ENCODE assay signal across 8 cellular contexts in genomic region chr6:43428112-43428570, GRCh38. TPM values are rescaled to one million over a fixed set of nuclear protein-coding genes. Genes with fewer than 3 reads are reported as not detected.
DNase-seq lines count a peak whose midpoint lies in the region; ATAC-seq and TF ChIP-seq lines count a peak whose summit lies in the region.

No MANE protein-coding gene starts in this region.

- DNase-seq in AG10803 (ENCODE audit: low read depth), result no peak
- DNase-seq in HAP-1 (ENCODE audit: low spot score in 2 of 2), result no peak
- no peak for DNase-seq in adrenal gland
- DNase-seq in right lobe of liver, result no peak
- no peak for DNase-seq in thyroid gland
- no peak for DNase-seq in T-helper 9 cell
- DNase-seq in foreskin melanocyte, result no peak
- DNase-seq in NCI-H2081 treated with DMSO at 0.1 percent for 48 hours (lab: John Stamatoyannopoulos, UW), result no peak

- intact Hi-C loops in adrenal gland (cut with DNase I), result loop anchor here in 1 of 2 donors (5.0 kb wide), 1 partner anchor 61 kb away; the partner anchor contains the start of gene ZNF318
- intact Hi-C loops in right lobe of liver (cut with DNase I), result no loop called here
- intact Hi-C loops in thyroid gland (cut with DNase I), result loop anchor here (10.0 kb wide), 1 partner anchor 53 kb away; no protein-coding TSS in a partner anchor

- WGBS in adrenal gland, 4 donors, result 14 to 18% (median 17%) methylated on average over 9 to 12 of the region's 12 CpGs
- WGBS in right lobe of liver (ENCODE audit: insufficient coverage, low coverage, low lambda C conversion rate, missing lambda C conversion rate), result 18% methylated on average over 9 of the region's 12 CpGs
- 16 to 20% methylated on average over 11 to 12 of the region's 12 CpGs for WGBS in thyroid gland, 2 donors

- in situ Hi-C loops in HAP-1 (cut with MboI; ENCODE audit: low sequenced_read_pairs), result no loop called here

- TF ChIP-seq POLR2A in adrenal gland (IDR thresholded peaks at IDR 0.05) (no peak), right lobe of liver (IDR thresholded peaks at IDR 0.05) (no peak), thyroid gland (IDR thresholded peaks at IDR 0.05) (no peak)

- H3K9me3 ChIP-seq in HAP-1 (no peaks in the 10 kb centered on the region), adrenal gland (replicated peaks in 1 of 3) (no peaks in the 10 kb centered on the region), right lobe of liver (no peaks in the 10 kb centered on the region), thyroid gland (no peaks in the 10 kb centered on the region)

- TF ChIP-seq CTCF in AG10803 (conservative IDR thresholded peaks at IDR 0.05; ENCODE audit: low read length) (no peak), adrenal gland (IDR thresholded peaks at IDR 0.05) (no peak), right lobe of liver (IDR thresholded peaks at IDR 0.05) (no peak), thyroid gland (IDR thresholded peaks at IDR 0.05) (no peak)

- H3K4me3 ChIP-seq in AG10803 (ENCODE audit: low read length) (peak overlapping the region; percentile 99), HAP-1 (peak overlapping the region; percentile 82), adrenal gland (peak overlapping the region; percentile 59 to 94 (median 68)), right lobe of liver (peak overlapping the region; percentile 81 to 97 (median 90)), thyroid gland (replicated peaks in 1 of 3) (peak overlapping the region; percentile 67 to 91 (median 75))

- peaks cover 3% of the 10 kb centered on the region for H3K36me3 ChIP-seq in HAP-1 (replicated peaks)
- peaks cover 0 to 12% of the 10 kb centered on the region in 2 donors for H3K36me3 ChIP-seq in adrenal gland (replicated peaks in 1 of 2)
- no peaks in the 10 kb centered on the region for H3K36me3 ChIP-seq in right lobe of liver
- peaks cover under 1 to 7% of the 10 kb centered on the region in 2 donors for H3K36me3 ChIP-seq in thyroid gland

- ATAC-seq in right lobe of liver, result no peak

- H3K27ac ChIP-seq in adrenal gland (peak overlapping the region; percentile 79 to 96 (median 81)), right lobe of liver (peak overlapping the region; percentile 38 to 82 (median 71)), thyroid gland (peak overlapping the region; percentile 54 to 83 (median 81))

- H3K27me3 ChIP-seq in HAP-1 (ENCODE audit: low read depth), result no peaks in the 10 kb centered on the region
- H3K27me3 ChIP-seq in adrenal gland, result no peaks in the 10 kb centered on the region
- no peaks in the 10 kb centered on the region for H3K27me3 ChIP-seq in right lobe of liver
- no peaks in the 10 kb centered on the region for H3K27me3 ChIP-seq in thyroid gland

- peaks cover 9% of the 10 kb centered on the region for H3K4me1 ChIP-seq in HAP-1
- H3K4me1 ChIP-seq in adrenal gland (replicated peaks in 1 of 2), result peaks cover 13 to 19% of the 10 kb centered on the region in 2 donors
- peaks cover 0 to 18% (median 5%) of the 10 kb centered on the region in 4 donors for H3K4me1 ChIP-seq in right lobe of liver
- peaks cover 10 to 14% of the 10 kb centered on the region in 2 donors for H3K4me1 ChIP-seq in thyroid gland

RNA-seq across cellular contexts. Expression of gene ABCC10, which starts 0.8 kb away (rescaled TPM):
- total RNA-seq in adrenal gland (10 to 100 TPM; 19.1 to 40.0 (median 23.9) TPM), right lobe of liver (10 to 100 TPM in 1 of 6 experiments, 1 to 10 TPM in 5; 5.8 to 10.7 (median 7.5) TPM), thyroid gland (10 to 100 TPM; 10.5 to 24.3 (median 19.3) TPM)
- 100 to 1,000 TPM in 1 of 3 donors, 10 to 100 TPM in 1, 1 to 10 TPM in 1; 8.5 to 123 (median 70.7) TPM for polyA plus RNA-seq in adrenal gland

RNA-seq across cellular contexts. Expression of gene DLK2, which starts 27.2 kb away (rescaled TPM):
- total RNA-seq in adrenal gland (1 to 10 TPM in 3 of 8 donors, under 1 TPM in 2, not detected in 3; 0.14 to 3.9 (median 1.5) TPM), right lobe of liver (under 1 TPM in 1 of 6 experiments, not detected in 5; 0.13 TPM), thyroid gland (1 to 10 TPM in 2 of 4 donors, under 1 TPM in 1, not detected in 1; 0.89 to 1.3 (median 1.3) TPM)
- 1 to 10 TPM in 1 of 3 donors, under 1 TPM in 1, not detected in 1; 0.64 to 1.0 TPM for polyA plus RNA-seq in adrenal gland

RNA-seq across cellular contexts. Expression of gene TJAP1, which starts 49.2 kb away (rescaled TPM):
- 10 to 100 TPM; 24.5 to 66.0 (median 33.0) TPM for total RNA-seq in adrenal gland
- 10 to 100 TPM; 17.6 to 77.5 (median 54.4) TPM for polyA plus RNA-seq in adrenal gland
- total RNA-seq in right lobe of liver, result 10 to 100 TPM in 5 of 6 experiments, 1 to 10 TPM in 1; 9.2 to 16.0 (median 12.9) TPM
- total RNA-seq in thyroid gland, result 10 to 100 TPM; 23.2 to 42.4 (median 34.4) TPM

RNA-seq across cellular contexts. Expression of gene ZNF318, which starts 58.7 kb away (rescaled TPM):
- total RNA-seq in adrenal gland (10 to 100 TPM; 12.0 to 19.3 (median 14.2) TPM), right lobe of liver (10 to 100 TPM in 2 of 6 experiments, 1 to 10 TPM in 4; 8.8 to 13.3 (median 9.1) TPM), thyroid gland (10 to 100 TPM; 32.4 to 84.6 (median 37.5) TPM)
- 10 to 100 TPM in 1 of 3 donors, 1 to 10 TPM in 2; 5.9 to 13.8 (median 9.2) TPM for polyA plus RNA-seq in adrenal gland
